ENCODE assay signal across 15 cellular contexts in the genomic region with DNA sequence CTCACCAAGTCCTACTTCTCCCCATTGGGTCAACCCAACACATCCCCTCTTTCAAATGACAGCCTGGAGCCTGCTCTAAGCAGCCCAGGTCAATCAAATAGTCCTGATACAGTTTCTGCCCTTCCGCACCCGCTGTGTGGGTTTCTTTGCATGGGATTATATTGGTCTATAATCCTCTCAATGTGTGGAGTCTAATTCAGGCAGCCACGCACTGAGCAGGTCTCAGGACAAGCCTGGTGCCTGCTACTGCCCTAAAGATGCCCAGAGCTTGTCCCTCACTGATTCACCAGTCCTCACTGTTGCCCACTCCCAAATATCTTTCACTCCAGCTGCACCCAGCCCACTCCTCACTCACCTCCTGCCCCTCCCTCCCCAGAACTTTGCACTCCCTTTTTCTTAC.
DNase-seq lines count a peak whose midpoint lies in the region; ATAC-seq, FAIRE-seq and TF ChIP-seq lines count a peak whose summit lies in the region.
"Had no signal": no experiment of that assay in that cellular context is flagged by ENCODE, and none has a peak within 500 bp of the region (broad histone marks: within the 10 kb centered on the region; RNA-seq: fewer than 3 reads in every experiment).

No MANE protein-coding gene starts in this region.

- H3K27ac ChIP-seq in WERI-Rb-1, result no peak overlapping the region
- H3K27ac ChIP-seq in epithelial cell of prostate, result peak overlapping the region; percentile 99
- peak overlapping the region; percentile 73 for H3K27ac ChIP-seq in rectal smooth muscle tissue (ENCODE audit: low read depth, low read length)
- H3K27ac ChIP-seq: BLaER1 treated with 17β-estradiol and CSF1 and Interleukin-3, amounts not matched to agents 10 nM and 100 nM had no signal

- H3K36me3 ChIP-seq in WERI-Rb-1 (no peaks in the 10 kb centered on the region), rectal smooth muscle tissue (ENCODE audit: control insufficient read depth, insufficient read depth, low read length) (peaks cover under 1% of the 10 kb centered on the region)

- H3K27me3 ChIP-seq in WERI-Rb-1 (ENCODE audit: insufficient read depth, low read depth, severe bottlenecking) (no peaks in the 10 kb centered on the region), rectal smooth muscle tissue (ENCODE audit: control insufficient read depth, insufficient read depth, low read length) (no peaks in the 10 kb centered on the region)
- H3K27me3 ChIP-seq: BLaER1 treated with 17β-estradiol and CSF1 and Interleukin-3, amounts not matched to agents 10 nM and 100 nM had no signal

- H3K27ac Mint-ChIP-seq in stimulated activated memory B cell treated with anti-CD40 and anti-IgM and Interleukin-4, amounts not matched to agents 10 μg/mL and 1 μg/mL and 100 μg/mL, for 72 hours, result no peak overlapping the region
- H3K27ac Mint-ChIP-seq: T-helper 1 cell treated with Interleukin-12 subunit alpha and Interleukin-12 subunit beta and Interleukin-4 antibody, amounts not matched to agents 30 μg/mL and 1 μg/mL, for 36 hours had no signal

- no peak for ATAC-seq in stimulated activated memory B cell treated with anti-CD40 and anti-IgM and Interleukin-4, amounts not matched to agents 10 μg/mL and 1 μg/mL and 100 μg/mL, for 72 hours
- ATAC-seq in HG02642 (IDR thresholded peaks at IDR 0.05; ENCODE audit: poor library complexity, unreplicated experiment) (no peak), GM19395 (IDR thresholded peaks at IDR 0.05; ENCODE audit: unreplicated experiment) (no peak)
- ATAC-seq: activated T-cell treated with anti-CD3 and anti-CD28 coated beads, Interleukin-2, amount 50 U/mL, for 4 hours had no signal

- H3K4me3 Mint-ChIP-seq in stimulated activated memory B cell treated with anti-CD40 and anti-IgM and Interleukin-4, amounts not matched to agents 10 μg/mL and 1 μg/mL and 100 μg/mL, for 72 hours, result no peak overlapping the region
- H3K4me3 Mint-ChIP-seq: activated T-cell treated with anti-CD3 and anti-CD28 coated beads, Interleukin-2, amount 50 U/mL, for 4 hours; T-helper 1 cell treated with Interleukin-12 subunit alpha and Interleukin-12 subunit beta and Interleukin-4 antibody, amounts not matched to agents 30 μg/mL and 1 μg/mL, for 36 hours had no signal

- no peak for TF ChIP-seq CTCF in D721Med (IDR thresholded peaks at IDR 0.05; ENCODE audit: insufficient read depth, missing control alignments)
- TF ChIP-seq CTCF in WERI-Rb-1 (IDR thresholded peaks at IDR 0.05; ENCODE audit: low read depth, low read length), result no peak

- no peak overlapping the region for H3K9ac ChIP-seq in rectal smooth muscle tissue (ENCODE audit: low read length)
- H3K9ac ChIP-seq: BLaER1 treated with 17β-estradiol and CSF1 and Interleukin-3, amounts not matched to agents 10 nM and 100 nM had no signal

- no peaks in the 10 kb centered on the region for H3K9me3 ChIP-seq in WERI-Rb-1 (ENCODE audit: severe bottlenecking)
- H3K9me3 ChIP-seq: BLaER1 treated with 17β-estradiol and CSF1 and Interleukin-3, amounts not matched to agents 10 nM and 100 nM had no signal

- FAIRE-seq in D721Med (lab: Jason Lieb, UNC), result peak; percentile 84
- FAIRE-seq: GM12891, islet of Langerhans had no signal

- H3K27me3 Mint-ChIP-seq in stimulated activated memory B cell treated with anti-CD40 and anti-IgM and Interleukin-4, amounts not matched to agents 10 μg/mL and 1 μg/mL and 100 μg/mL, for 72 hours, result peaks cover 38% of the 10 kb centered on the region

- H3K36me3 Mint-ChIP-seq in stimulated activated memory B cell treated with anti-CD40 and anti-IgM and Interleukin-4, amounts not matched to agents 10 μg/mL and 1 μg/mL and 100 μg/mL, for 72 hours, result no peaks in the 10 kb centered on the region

- peaks cover 2% of the 10 kb centered on the region for H3K4me1 Mint-ChIP-seq in stimulated activated memory B cell treated with anti-CD40 and anti-IgM and Interleukin-4, amounts not matched to agents 10 μg/mL and 1 μg/mL and 100 μg/mL, for 72 hours

- no peaks in the 10 kb centered on the region for H3K9me3 Mint-ChIP-seq in stimulated activated memory B cell treated with anti-CD40 and anti-IgM and Interleukin-4, amounts not matched to agents 10 μg/mL and 1 μg/mL and 100 μg/mL, for 72 hours
- H3K9me3 Mint-ChIP-seq: activated T-cell treated with anti-CD3 and anti-CD28 coated beads, Interleukin-2, amount 50 U/mL, for 4 hours; T-helper 1 cell treated with Interleukin-12 subunit alpha and Interleukin-12 subunit beta and Interleukin-4 antibody, amounts not matched to agents 30 μg/mL and 1 μg/mL, for 36 hours had no signal

- no peak overlapping the region for H3K4me3 ChIP-seq in WERI-Rb-1 (ENCODE audit: low read depth, low read length)
- H3K4me3 ChIP-seq in rectal smooth muscle tissue (ENCODE audit: low read length), result no peak overlapping the region
- H3K4me3 ChIP-seq: BLaER1 treated with 17β-estradiol and CSF1 and Interleukin-3, amounts not matched to agents 10 nM and 100 nM had no signal

- DNase-seq in D721Med (ENCODE audit: insufficient read length, low spot score) (peak; percentile 91), WERI-Rb-1 (peak; percentile 72), epithelial cell of prostate (ENCODE audit: low read depth, low spot score) (no peak), T-helper 1 cell (no peak)
- DNase-seq: activated CD4-positive, alpha-beta T cell treated with anti-CD3 and anti-CD28 coated beads for 4 hours; activated T-cell treated with anti-CD3 and anti-CD28 coated beads, Interleukin-2, amount 50 U/mL, for 4 hours; Karpas-422 had no signal

- peaks cover 73% of the 10 kb centered on the region for H3K4me1 ChIP-seq in rectal smooth muscle tissue (ENCODE audit: control insufficient read depth, insufficient read depth, low read length)

Comparison
In these comparisons a context has a peak if more than half of its experiments do, and no peak if none do; other contexts are left out.
1. DNase-seq: peak in D721Med (single experiment) and WERI-Rb-1 (single experiment); none in epithelial cell of prostate (single experiment) and T-helper 1 cell (0 of 5).